Comparison of ENCODE assay signal across 30 cellular contexts in the genomic region with DNA sequence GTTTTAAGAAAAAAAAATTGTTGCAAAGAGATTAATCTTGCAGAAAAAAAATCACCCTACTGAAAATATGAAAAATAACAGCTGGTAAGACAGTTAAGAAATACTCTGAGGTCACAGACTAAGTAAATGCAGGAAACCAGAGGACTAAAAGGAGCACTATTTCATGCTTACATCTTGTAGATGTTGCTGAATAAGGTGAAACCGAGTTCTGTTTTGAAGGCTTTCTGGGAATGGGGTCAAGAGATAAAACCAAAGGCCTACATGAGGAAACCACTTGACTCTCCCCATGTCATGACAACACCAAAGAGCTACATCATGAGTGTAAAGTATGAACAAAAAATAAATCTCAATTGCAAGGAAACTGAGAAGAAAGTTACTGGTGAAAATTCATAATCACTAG.
"Had no signal": no experiment of that assay in that cellular context is flagged by ENCODE, and none has a peak within 500 bp of the region (broad histone marks: within the 10 kb centered on the region; RNA-seq: fewer than 3 reads in every experiment).

No MANE protein-coding gene starts in this region.

- H3K4me1 ChIP-seq: adrenal gland, ascending aorta, breast epithelium had no signal

- H3K9me3 ChIP-seq: adrenal gland, ascending aorta, breast epithelium had no signal

- DNase-seq: activated B cell treated with CpG ODN at 0.5 μM for 24 hours; activated CD4-positive, alpha-beta memory T cell treated with anti-CD3 and anti-CD28 coated beads for 36 hours; activated CD4-positive, alpha-beta T cell treated with anti-CD3 and anti-CD28 coated beads for 36 hours; activated CD4-positive, alpha-beta T cell treated with anti-CD3 and anti-CD28 coated beads, Interleukin-2, amount 10 ng/mL, durations not matched to agents 24 days and 14 days; activated CD4-positive, CD25-positive, alpha-beta regulatory T cell treated with anti-CD3 and anti-CD28 coated beads, Interleukin-2, amount 50 U/mL, for 72 hours; activated CD8-positive, alpha-beta memory T cell treated with anti-CD3 and anti-CD28 coated beads, Interleukin-2, amount 10 ng/mL, durations not matched to agents 7 days and 5 days; activated CD8-positive, alpha-beta memory T cell treated with anti-CD3 and anti-CD28 coated beads, Interleukin-2, amount 50 U/mL, for 4 hours; activated CD8-positive, alpha-beta T cell treated with anti-CD3 and anti-CD28 coated beads, Interleukin-2, amount 10 ng/mL, durations not matched to agents 7 days and 5 days; activated effector memory CD4-positive, alpha-beta T cell treated with anti-CD3 and anti-CD28 coated beads, Interleukin-2, amount 50 U/mL, for 16 hours; activated naive CD4-positive, alpha-beta T cell treated with anti-CD3 and anti-CD28 coated beads for 36 hours; activated naive CD8-positive, alpha-beta T cell treated with anti-CD3 and anti-CD28 coated beads for 36 hours; activated naive CD8-positive, alpha-beta T cell treated with anti-CD3 and anti-CD28 coated beads, Interleukin-2, amount 50 U/mL, for 24 hours; activated T-cell treated with anti-CD3 and anti-CD28 coated beads, Interleukin-2, amount 50 U/mL, for 1 hour; activated T-cell treated with anti-CD3 and anti-CD28 coated beads, Interleukin-2, amount 50 U/mL, for 48 hours; adrenal gland; central memory CD4-positive, alpha-beta T cell; cerebellar nuclear complex; dorsolateral prefrontal cortex; effector memory CD4-positive, alpha-beta T cell; endodermal cell; foreskin fibroblast; head of caudate nucleus; T-helper 17 cell; T1000; WERI-Rb-1 had no signal

- H3K36me3 ChIP-seq: adrenal gland, ascending aorta, breast epithelium, cardiac muscle cell, WERI-Rb-1 had no signal

- ATAC-seq: activated CD4-positive, alpha-beta T cell treated with anti-CD3 and anti-CD28 coated beads for 36 hours; activated CD8-positive, alpha-beta memory T cell treated with anti-CD3 and anti-CD28 coated beads, Interleukin-2, amount 10 ng/mL, durations not matched to agents 7 days and 5 days; activated CD8-positive, alpha-beta T cell treated with anti-CD3 and anti-CD28 coated beads, Interleukin-2, amount 10 ng/mL, durations not matched to agents 7 days and 5 days; activated naive CD8-positive, alpha-beta T cell treated with anti-CD3 and anti-CD28 coated beads, Interleukin-2, amount 50 U/mL, for 24 hours; esophagus mucosa; T-helper 17 cell had no signal

- H3K27me3 ChIP-seq: adrenal gland, ascending aorta, breast epithelium, cardiac muscle cell, dorsolateral prefrontal cortex had no signal

- H3K27ac ChIP-seq: adrenal gland, ascending aorta, breast epithelium, cardiac muscle cell, coronary artery, dorsolateral prefrontal cortex, WERI-Rb-1 had no signal

- H3K4me3 ChIP-seq: adrenal gland, ascending aorta, breast epithelium, cardiac muscle cell, coronary artery, dorsolateral prefrontal cortex had no signal
